In the genomic region with DNA sequence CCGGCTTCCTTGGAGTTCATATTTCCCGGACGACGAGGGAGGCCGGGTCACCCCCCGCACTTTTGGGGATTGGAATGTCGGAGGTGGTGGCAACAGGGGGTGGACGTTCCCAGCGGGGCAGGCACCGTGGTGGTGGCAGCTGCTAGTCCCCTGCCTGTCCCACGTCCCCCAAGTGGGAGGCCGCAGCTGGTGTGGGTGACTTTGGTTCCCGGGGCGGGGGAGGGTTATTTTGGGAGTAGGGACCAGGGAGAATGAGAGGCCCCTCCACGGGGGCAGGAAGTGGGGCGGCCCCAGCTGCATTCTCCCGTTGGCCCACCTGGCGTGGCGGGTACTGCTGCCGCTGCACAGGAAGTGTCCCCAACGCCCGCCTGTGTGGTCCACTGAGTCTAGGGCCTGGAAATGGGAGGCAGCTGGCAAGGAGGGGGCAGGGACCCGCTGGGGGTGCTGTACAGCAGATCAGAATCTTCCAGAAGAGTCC, we compare ENCODE assay signal across 11 cellular contexts. TPM values are rescaled to one million over a fixed set of nuclear protein-coding genes. Genes with fewer than 3 reads are reported as not detected.
A peak's percentile ranks its signal among the peaks of the same experiment; 100 is the strongest.
DNase-seq lines count a peak whose midpoint lies in the region; ATAC-seq and TF ChIP-seq lines count a peak whose summit lies in the region.
"Had no signal": no experiment of that assay in that cellular context is flagged by ENCODE, and none has a peak within 500 bp of the region (broad histone marks: within the 10 kb centered on the region; RNA-seq: fewer than 3 reads in every experiment).

No MANE protein-coding gene starts in this region.

- no peak overlapping the region for H3K9ac ChIP-seq in H9 (ENCODE audit: extremely low read depth, insufficient read length, low read length)

- H3K4me3 Mint-ChIP-seq in H9: peak overlapping the region in 1 of 2 experiments; percentile 29; a peak in 1 of 5 replicates
- no peak overlapping the region for H3K4me3 Mint-ChIP-seq in stimulated activated effector memory CD8-positive, alpha-beta T cell treated with anti-CD3 and anti-CD28 coated beads, Interleukin-12 subunit alpha, Interleukin-12 subunit beta, amount 100 ng/mL, for 72 hours
- H3K4me3 Mint-ChIP-seq: memory B cell had no signal

- no peaks in the 10 kb centered on the region for H3K36me3 ChIP-seq in hepatocyte (replicated peaks; ENCODE audit: insufficient read depth, low read depth)

- no peak overlapping the region for H4K8ac ChIP-seq in H9 (replicated peaks; ENCODE audit: insufficient read length, low read depth, low read length)

- H3K27me3 ChIP-seq in H9 (ENCODE audit: insufficient read depth, low read length): no peaks in the 10 kb centered on the region
- H3K27me3 ChIP-seq in hepatocyte: no peaks in the 10 kb centered on the region

- H3K4me3 ChIP-seq in hepatocyte: no peak overlapping the region

- peaks cover 13 to 20% of the 10 kb centered on the region in 2 experiments for H3K4me1 Mint-ChIP-seq in H9
- peaks cover 7% of the 10 kb centered on the region for H3K4me1 Mint-ChIP-seq in stimulated activated effector memory CD8-positive, alpha-beta T cell treated with anti-CD3 and anti-CD28 coated beads, Interleukin-12 subunit alpha, Interleukin-12 subunit beta, amount 100 ng/mL, for 72 hours

- no peaks in the 10 kb centered on the region for H3K4me1 ChIP-seq in H9 (ENCODE audit: insufficient read depth, low read length)
- H3K4me1 ChIP-seq in hepatocyte (ENCODE audit: insufficient read depth): peaks cover 5% of the 10 kb centered on the region

- H4K20me1 ChIP-seq in H9 (ENCODE audit: control insufficient read depth, insufficient read depth, insufficient read length) (no peaks in the 10 kb centered on the region), hepatocyte (ENCODE audit: insufficient read depth, poor library complexity, severe bottlenecking) (no peaks in the 10 kb centered on the region)

- H2BK20ac ChIP-seq in H9 (ENCODE audit: low read depth, low read length, poor library complexity, severe bottlenecking): no peak overlapping the region

- H3K23me2 ChIP-seq in H9 (ENCODE audit: insufficient read length, low read depth, low read length, poor library complexity, severe bottlenecking): no peaks in the 10 kb centered on the region

- DNase-seq in H9 (peak; percentile 31), hepatocyte (ENCODE audit: low spot score) (no peak), NCI-H82 treated with DMSO at 0.1 percent for 48 hours (lab: John Stamatoyannopoulos, UW; ENCODE audit: unreplicated experiment) (no peak), KG1 (lab: John Stamatoyannopoulos, UW) (no peak)
- DNase-seq in activated T-cell treated with anti-CD3 and anti-CD28 coated beads, Interleukin-2, amount 50 U/mL, for 48 hours: peak; percentile 35 to 52
- no peak for DNase-seq in stimulated activated effector memory CD8-positive, alpha-beta T cell treated with anti-CD3 and anti-CD28 coated beads, Interleukin-12 subunit alpha, Interleukin-12 subunit beta, amount 100 ng/mL, for 72 hours (ENCODE audit: low spot score in 2 of 2)
- DNase-seq: NCI-H1694 treated with DMSO at 0.1 percent for 48 hours had no signal

- ATAC-seq in stimulated activated effector memory CD8-positive, alpha-beta T cell treated with anti-CD3 and anti-CD28 coated beads, Interleukin-12 subunit alpha, Interleukin-12 subunit beta, amount 100 ng/mL, for 72 hours: peak; percentile 19
- ATAC-seq in HG02938 (IDR thresholded peaks at IDR 0.05; ENCODE audit: unreplicated experiment) (no peak), GM19324 (IDR thresholded peaks at IDR 0.05; ENCODE audit: low FRiP score, unreplicated experiment) (no peak)

- H2BK15ac ChIP-seq in H9 (ENCODE audit: low read depth, low read length): no peak overlapping the region

- H4K91ac ChIP-seq in H9 (ENCODE audit: insufficient read length, low read depth, low read length): peak overlapping the region; percentile 99

- H3K14ac ChIP-seq in H9 (ENCODE audit: insufficient read depth, low read length): peak overlapping the region; percentile 78; the same call in 1 of the 2 replicates

- no peak overlapping the region for H2BK12ac ChIP-seq in H9 (ENCODE audit: insufficient read length, low read depth, low read length)

- H3K9me3 Mint-ChIP-seq in H9: peaks cover 0 to 6% of the 10 kb centered on the region in 2 experiments; a peak in 2 of 5 replicates
- H3K9me3 Mint-ChIP-seq in stimulated activated effector memory CD8-positive, alpha-beta T cell treated with anti-CD3 and anti-CD28 coated beads, Interleukin-12 subunit alpha, Interleukin-12 subunit beta, amount 100 ng/mL, for 72 hours: no peaks in the 10 kb centered on the region
- H3K9me3 Mint-ChIP-seq: memory B cell had no signal

- TF ChIP-seq CTCF in H9 (conservative IDR thresholded peaks at IDR 0.05) (no peak), hepatocyte (IDR thresholded peaks at IDR 0.05; ENCODE audit: poor library complexity) (no peak)

- no peak overlapping the region for H3T11ph ChIP-seq in H9 (ENCODE audit: low read length)

- no peak overlapping the region for H2AK5ac ChIP-seq in H9 (ENCODE audit: insufficient read length, low read length)

- H2BK120ac ChIP-seq in H9 (ENCODE audit: low read depth, low read length, poor library complexity, severe bottlenecking): no peak overlapping the region

- WGBS in H9 (ENCODE audit: extremely low coverage, insufficient read length, low lambda C conversion rate): no CpG with 5 or more reads among the region's 23 CpGs
- WGBS in hepatocyte (ENCODE audit: low lambda C conversion rate, missing lambda C conversion rate): 70% methylated on average over 21 of the region's 23 CpGs

- H3K79me2 ChIP-seq in H9 (ENCODE audit: insufficient read depth, low read length) (no peaks in the 10 kb centered on the region), hepatocyte (no peaks in the 10 kb centered on the region)

- H3K23ac ChIP-seq in H9 (ENCODE audit: insufficient read length, low read depth, low read length): no peak overlapping the region

- H3K27ac ChIP-seq in H9 (ENCODE audit: insufficient read length, low read depth, low read length) (no peak overlapping the region), hepatocyte (peak overlapping the region; percentile 7)

- peak overlapping the region; percentile 23 for H3K18ac ChIP-seq in H9 (ENCODE audit: insufficient read length, low read depth, low read length)

- H3K4me2 ChIP-seq in H9 (ENCODE audit: insufficient read depth, insufficient read length, low read length) (no peak overlapping the region), hepatocyte (peak overlapping the region; percentile 44)

- H3K36me3 Mint-ChIP-seq in H9 (ENCODE audit: insufficient read depth in 1 of 3, low read depth in 3 of 3): no peaks in the 10 kb centered on the region; a peak in 1 of 7 replicates
- no peaks in the 10 kb centered on the region for H3K36me3 Mint-ChIP-seq in stimulated activated effector memory CD8-positive, alpha-beta T cell treated with anti-CD3 and anti-CD28 coated beads, Interleukin-12 subunit alpha, Interleukin-12 subunit beta, amount 100 ng/mL, for 72 hours
- H3K36me3 Mint-ChIP-seq: memory B cell had no signal

- H3K9me3 ChIP-seq in H9 (ENCODE audit: control insufficient read depth, low read depth, low read length): no peaks in the 10 kb centered on the region
- H3K9me3 ChIP-seq in hepatocyte (ENCODE audit: low read depth): no peaks in the 10 kb centered on the region

- peak overlapping the region in 1 of 3 experiments; percentile 34; a peak in 1 of 7 replicates for H3K27ac Mint-ChIP-seq in H9
- no peak overlapping the region for H3K27ac Mint-ChIP-seq in stimulated activated effector memory CD8-positive, alpha-beta T cell treated with anti-CD3 and anti-CD28 coated beads, Interleukin-12 subunit alpha, Interleukin-12 subunit beta, amount 100 ng/mL, for 72 hours
- H3K27ac Mint-ChIP-seq: memory B cell had no signal

- H3K27me3 Mint-ChIP-seq in H9 (ENCODE audit: low read depth): no peaks in the 10 kb centered on the region; the same call in 1 of the 2 replicates

- no peak overlapping the region for H2BK5ac ChIP-seq in H9 (ENCODE audit: insufficient read length, low read length)

- no peaks in the 10 kb centered on the region for H3K9me2 ChIP-seq in hepatocyte (replicated peaks; ENCODE audit: insufficient read depth)

- H3K79me1 ChIP-seq in H9 (ENCODE audit: insufficient read depth, low read depth, low read length, poor library complexity, severe bottlenecking): no peaks in the 10 kb centered on the region

- H3K4ac ChIP-seq in H9 (ENCODE audit: low read depth, low read length): peak overlapping the region; percentile 82; the same call in 1 of the 2 replicates

- H2AFZ ChIP-seq in H9 (ENCODE audit: low read length): no peak overlapping the region
- H2AFZ ChIP-seq in hepatocyte: no peak overlapping the region

- H3K56ac ChIP-seq in H9 (ENCODE audit: insufficient read length, low read depth, low read length): no peak overlapping the region

- no peak overlapping the region for H4K5ac ChIP-seq in H9 (ENCODE audit: insufficient read length, low read depth, low read length)

RNA-seq across cellular contexts. Expression of gene PLIN3, which starts 11.1 kb away (rescaled TPM):
- 61.8 and 63.7 TPM in 2 replicates for total RNA-seq in H9 (2021)
- total RNA-seq in hepatocyte: 97.8 and 108 TPM in 2 replicates
- polyA plus RNA-seq in hepatocyte: 118 and 121 TPM in 2 replicates

RNA-seq across cellular contexts. Expression of gene ARRDC5, which starts 24.2 kb away (rescaled TPM):
- not detected in 2 replicates for total RNA-seq in H9 (2021)
- not detected in 2 replicates for total RNA-seq in hepatocyte
- 0.12 TPM in 1 of 2 replicates, not detected in the other for polyA plus RNA-seq in hepatocyte
- total RNA-seq: SK-MEL-5 had no signal

RNA-seq across cellular contexts. Expression of gene UHRF1, which starts 30.8 kb away (rescaled TPM):
- 106 and 111 TPM in 2 replicates for total RNA-seq in H9 (2021)
- 5.1 and 9.9 TPM in 2 replicates for total RNA-seq in hepatocyte
- polyA plus RNA-seq in hepatocyte: 11.5 and 13.6 TPM in 2 replicates

RNA-seq across cellular contexts. Expression of gene TICAM1, which starts 47.0 kb away (rescaled TPM):
- 0.48 and 0.57 TPM in 2 replicates for total RNA-seq in H9 (2021)
- 3.7 and 5.0 TPM in 2 replicates for total RNA-seq in hepatocyte
- 20.5 and 21.3 TPM in 2 replicates for polyA plus RNA-seq in hepatocyte

Comparison
In these comparisons a context has a peak if more than half of its experiments do, and no peak if none do; other contexts are left out.
1. DNase-seq: peak in H9 (single experiment) and activated T-cell treated with anti-CD3 and anti-CD28 coated beads, Interleukin-2, amount 50 U/mL, for 48 hours (2 of 2); none in hepatocyte (single experiment), stimulated activated effector memory CD8-positive, alpha-beta T cell treated with anti-CD3 and anti-CD28 coated beads, Interleukin-12 subunit alpha, Interleukin-12 subunit beta, amount 100 ng/mL, for 72 hours (0 of 2), NCI-H82 treated with DMSO at 0.1 percent for 48 hours (single experiment) and KG1 (single experiment).